32 cellular contexts compared by ENCODE assay signal in the genomic region with DNA sequence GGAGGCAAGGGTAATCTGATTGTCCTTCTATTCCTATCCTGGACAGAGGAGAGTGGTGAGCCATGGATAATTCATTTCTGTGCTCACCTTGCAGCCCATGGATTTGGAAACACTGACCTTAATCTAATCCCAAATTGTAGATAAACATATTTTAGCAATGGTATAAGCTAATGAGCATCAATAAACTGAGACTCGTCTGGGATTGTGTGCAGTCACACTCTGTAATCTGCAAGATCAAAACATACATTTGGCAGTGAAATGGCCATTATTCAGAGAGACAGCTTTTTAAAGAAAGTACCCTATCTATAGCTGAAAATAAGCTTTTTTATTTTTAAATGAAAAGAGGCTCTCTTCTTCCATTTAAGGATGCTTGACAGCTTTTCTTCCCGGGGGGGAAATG.
"Had no signal": no experiment of that assay in that cellular context is flagged by ENCODE, and none has a peak within 500 bp of the region (broad histone marks: within the 10 kb centered on the region; RNA-seq: fewer than 3 reads in every experiment).

No MANE protein-coding gene starts in this region.

- H3K4me3 ChIP-seq: adrenal gland, cardiac muscle cell, Peyer's patch had no signal

- H3K4me3 Mint-ChIP-seq: activated CD4-positive, alpha-beta memory T cell treated with anti-CD3 and anti-CD28 coated beads for 36 hours; activated CD4-positive, alpha-beta T cell treated with anti-CD3 and anti-CD28 coated beads for 36 hours; activated CD4-positive, alpha-beta T cell treated with anti-CD3 and anti-CD28 coated beads, Interleukin-2, amount 10 ng/mL, durations not matched to agents 7 days and 5 days; activated naive CD4-positive, alpha-beta T cell treated with anti-CD3 and anti-CD28 coated beads for 36 hours; activated T-cell treated with anti-CD3 and anti-CD28 coated beads, Interleukin-2, amount 50 U/mL, for 4 hours; activated T-helper 1 cell treated with anti-CD3 and anti-CD28 coated beads, Interleukin-12 subunit alpha, Interleukin-12 subunit beta, Interleukin-2, Interleukin-4 antibody, amounts not matched to agents 30 ng/mL and 10 ng/mL and 1 ng/mL, durations not matched to agents 14 hours and 24 hours and 36 hours; central memory CD8-positive, alpha-beta T cell; WTC11 had no signal

- H3K36me3 Mint-ChIP-seq: activated CD4-positive, alpha-beta memory T cell treated with anti-CD3 and anti-CD28 coated beads for 36 hours; activated naive CD4-positive, alpha-beta T cell treated with anti-CD3 and anti-CD28 coated beads, Interleukin-2, amount 50 U/mL, for 72 hours; WTC11 had no signal

- H3K27me3 ChIP-seq: adrenal gland, brain microvascular endothelial cell, cardiac muscle cell, Peyer's patch had no signal

- H3K27me3 Mint-ChIP-seq: central memory CD8-positive, alpha-beta T cell had no signal

- H3K27ac Mint-ChIP-seq: activated CD4-positive, alpha-beta memory T cell treated with anti-CD3 and anti-CD28 coated beads for 36 hours; activated CD4-positive, alpha-beta T cell treated with anti-CD3 and anti-CD28 coated beads for 36 hours; activated CD4-positive, alpha-beta T cell treated with anti-CD3 and anti-CD28 coated beads, Interleukin-2, amount 10 ng/mL, durations not matched to agents 7 days and 5 days; activated naive CD4-positive, alpha-beta T cell treated with anti-CD3 and anti-CD28 coated beads for 36 hours; activated naive CD4-positive, alpha-beta T cell treated with anti-CD3 and anti-CD28 coated beads, Interleukin-2, amount 50 U/mL, for 72 hours; activated T-helper 1 cell treated with anti-CD3 and anti-CD28 coated beads, Interleukin-12 subunit alpha, Interleukin-12 subunit beta, Interleukin-2, Interleukin-4 antibody, amounts not matched to agents 30 ng/mL and 10 ng/mL and 1 ng/mL, durations not matched to agents 14 hours and 24 hours and 36 hours had no signal

- H3K4me1 ChIP-seq: adrenal gland, Peyer's patch had no signal

- ATAC-seq: activated CD4-positive, alpha-beta T cell treated with anti-CD3 and anti-CD28 coated beads for 36 hours; activated CD4-positive, CD25-positive, alpha-beta regulatory T cell treated with anti-CD3 and anti-CD28 coated beads, Interleukin-2, amount 50 U/mL, for 24 hours; activated naive CD4-positive, alpha-beta T cell treated with anti-CD3 and anti-CD28 coated beads, Interleukin-2, amount 50 U/mL, for 72 hours; activated T-cell treated with anti-CD3 and anti-CD28 coated beads, Interleukin-2, amount 50 U/mL, for 4 hours; PC-3; WTC11 had no signal

- H3K9ac ChIP-seq: KMS-11 had no signal

- H3K4me1 Mint-ChIP-seq: activated CD4-positive, alpha-beta T cell treated with anti-CD3 and anti-CD28 coated beads for 36 hours; activated CD4-positive, alpha-beta T cell treated with anti-CD3 and anti-CD28 coated beads, Interleukin-2, amount 10 ng/mL, durations not matched to agents 7 days and 5 days; central memory CD8-positive, alpha-beta T cell had no signal

- H3K9me3 ChIP-seq: adrenal gland, Peyer's patch had no signal

- H3K4me2 ChIP-seq: KMS-11 had no signal

- DNase-seq: activated CD4-positive, alpha-beta memory T cell treated with anti-CD3 and anti-CD28 coated beads for 36 hours; activated CD4-positive, alpha-beta T cell treated with anti-CD3 and anti-CD28 coated beads for 36 hours; activated CD4-positive, alpha-beta T cell treated with anti-CD3 and anti-CD28 coated beads, Interleukin-2, amount 10 ng/mL, durations not matched to agents 7 days and 5 days; activated CD8-positive, alpha-beta memory T cell treated with anti-CD3 and anti-CD28 coated beads, Interleukin-2, amount 50 U/mL, for 4 hours; activated gamma-delta T cell treated with Interleukin-2 at 50 U/mL for 16 hours; activated naive CD4-positive, alpha-beta T cell treated with anti-CD3 and anti-CD28 coated beads for 36 hours; activated T-cell treated with anti-CD3 and anti-CD28 coated beads for 4 hours; activated T-cell treated with anti-CD3 and anti-CD28 coated beads, Interleukin-2, amount 50 U/mL, for 4 hours; adrenal gland; brain microvascular endothelial cell; NCI-H1092 treated with DMSO at 0.1 percent for 48 hours; NCI-H1417; NCI-H146; NCI-H187; NCI-H2029 treated with DMSO at 0.1 percent for 48 hours; NCI-H2107; NCI-H226; NCI-H446 treated with DMSO at 0.1 percent for 48 hours; NCI-H524; NK-92 treated with Interleukin-12 subunit alpha and Interleukin-12 subunit beta, amount 100 ng/mL, for 24 hours; PC-3; Peyer's patch; RPMI8226; SIG-M5; T1000 had no signal

- H3K9me3 Mint-ChIP-seq: activated CD4-positive, alpha-beta memory T cell treated with anti-CD3 and anti-CD28 coated beads for 36 hours; activated CD4-positive, alpha-beta T cell treated with anti-CD3 and anti-CD28 coated beads, Interleukin-2, amount 10 ng/mL, durations not matched to agents 7 days and 5 days; activated naive CD4-positive, alpha-beta T cell treated with anti-CD3 and anti-CD28 coated beads for 36 hours; activated T-cell treated with anti-CD3 and anti-CD28 coated beads, Interleukin-2, amount 50 U/mL, for 4 hours; activated T-helper 1 cell treated with anti-CD3 and anti-CD28 coated beads, Interleukin-12 subunit alpha, Interleukin-12 subunit beta, Interleukin-2, Interleukin-4 antibody, amounts not matched to agents 30 ng/mL and 10 ng/mL and 1 ng/mL, durations not matched to agents 14 hours and 24 hours and 36 hours; central memory CD8-positive, alpha-beta T cell; WTC11 had no signal

- H3K27ac ChIP-seq: adrenal gland, brain microvascular endothelial cell, cardiac muscle cell, KMS-11, Peyer's patch had no signal

- H3K36me3 ChIP-seq: adrenal gland, brain microvascular endothelial cell, cardiac muscle cell, Peyer's patch had no signal
